1 cellular context compared by ENCODE assay signal in the genomic region with DNA sequence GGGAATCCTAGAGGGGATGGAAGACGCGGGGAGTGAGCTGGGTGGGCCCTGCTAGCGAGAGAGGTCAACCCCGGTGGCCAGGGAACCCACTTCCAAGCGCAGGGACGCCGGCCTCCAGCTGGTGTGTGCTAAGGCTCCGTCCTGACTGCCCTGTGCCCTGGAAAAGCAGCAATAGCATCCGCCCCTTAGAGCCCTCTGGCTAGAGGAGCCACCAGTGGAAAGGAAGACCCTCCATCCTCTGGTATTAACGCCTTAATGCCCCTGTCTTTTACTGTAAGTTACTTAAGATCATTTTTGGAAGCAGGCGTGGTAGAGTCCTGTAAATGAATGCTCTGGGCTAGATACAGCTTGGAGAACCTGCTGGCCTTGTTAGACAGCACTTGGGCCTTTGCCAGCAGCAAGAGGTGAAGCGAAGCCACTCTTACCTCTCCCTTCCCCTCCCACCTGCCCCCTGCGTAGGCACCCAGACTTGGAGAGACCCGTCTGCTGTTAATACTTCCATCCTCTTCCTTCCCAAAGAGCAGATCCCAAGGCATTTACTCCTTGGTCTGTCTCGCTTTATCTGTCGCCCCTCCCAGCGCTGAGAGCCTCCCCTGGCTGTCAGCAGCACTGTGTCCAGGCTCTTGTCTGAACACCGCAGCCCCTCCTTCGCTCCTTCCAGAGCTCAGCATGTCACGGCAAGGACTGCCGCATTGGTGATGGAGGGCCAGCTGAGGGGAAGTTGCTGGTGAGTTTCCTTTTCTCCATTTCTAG.
TF ChIP-seq lines count a peak whose summit lies in the region.

No MANE protein-coding gene starts in this region.

TF ChIP-seq in GM23338, 12 proteins besides CTCF, POLR2A, EP300 and RAD21:
- TF ChIP-seq, protein P1, sequence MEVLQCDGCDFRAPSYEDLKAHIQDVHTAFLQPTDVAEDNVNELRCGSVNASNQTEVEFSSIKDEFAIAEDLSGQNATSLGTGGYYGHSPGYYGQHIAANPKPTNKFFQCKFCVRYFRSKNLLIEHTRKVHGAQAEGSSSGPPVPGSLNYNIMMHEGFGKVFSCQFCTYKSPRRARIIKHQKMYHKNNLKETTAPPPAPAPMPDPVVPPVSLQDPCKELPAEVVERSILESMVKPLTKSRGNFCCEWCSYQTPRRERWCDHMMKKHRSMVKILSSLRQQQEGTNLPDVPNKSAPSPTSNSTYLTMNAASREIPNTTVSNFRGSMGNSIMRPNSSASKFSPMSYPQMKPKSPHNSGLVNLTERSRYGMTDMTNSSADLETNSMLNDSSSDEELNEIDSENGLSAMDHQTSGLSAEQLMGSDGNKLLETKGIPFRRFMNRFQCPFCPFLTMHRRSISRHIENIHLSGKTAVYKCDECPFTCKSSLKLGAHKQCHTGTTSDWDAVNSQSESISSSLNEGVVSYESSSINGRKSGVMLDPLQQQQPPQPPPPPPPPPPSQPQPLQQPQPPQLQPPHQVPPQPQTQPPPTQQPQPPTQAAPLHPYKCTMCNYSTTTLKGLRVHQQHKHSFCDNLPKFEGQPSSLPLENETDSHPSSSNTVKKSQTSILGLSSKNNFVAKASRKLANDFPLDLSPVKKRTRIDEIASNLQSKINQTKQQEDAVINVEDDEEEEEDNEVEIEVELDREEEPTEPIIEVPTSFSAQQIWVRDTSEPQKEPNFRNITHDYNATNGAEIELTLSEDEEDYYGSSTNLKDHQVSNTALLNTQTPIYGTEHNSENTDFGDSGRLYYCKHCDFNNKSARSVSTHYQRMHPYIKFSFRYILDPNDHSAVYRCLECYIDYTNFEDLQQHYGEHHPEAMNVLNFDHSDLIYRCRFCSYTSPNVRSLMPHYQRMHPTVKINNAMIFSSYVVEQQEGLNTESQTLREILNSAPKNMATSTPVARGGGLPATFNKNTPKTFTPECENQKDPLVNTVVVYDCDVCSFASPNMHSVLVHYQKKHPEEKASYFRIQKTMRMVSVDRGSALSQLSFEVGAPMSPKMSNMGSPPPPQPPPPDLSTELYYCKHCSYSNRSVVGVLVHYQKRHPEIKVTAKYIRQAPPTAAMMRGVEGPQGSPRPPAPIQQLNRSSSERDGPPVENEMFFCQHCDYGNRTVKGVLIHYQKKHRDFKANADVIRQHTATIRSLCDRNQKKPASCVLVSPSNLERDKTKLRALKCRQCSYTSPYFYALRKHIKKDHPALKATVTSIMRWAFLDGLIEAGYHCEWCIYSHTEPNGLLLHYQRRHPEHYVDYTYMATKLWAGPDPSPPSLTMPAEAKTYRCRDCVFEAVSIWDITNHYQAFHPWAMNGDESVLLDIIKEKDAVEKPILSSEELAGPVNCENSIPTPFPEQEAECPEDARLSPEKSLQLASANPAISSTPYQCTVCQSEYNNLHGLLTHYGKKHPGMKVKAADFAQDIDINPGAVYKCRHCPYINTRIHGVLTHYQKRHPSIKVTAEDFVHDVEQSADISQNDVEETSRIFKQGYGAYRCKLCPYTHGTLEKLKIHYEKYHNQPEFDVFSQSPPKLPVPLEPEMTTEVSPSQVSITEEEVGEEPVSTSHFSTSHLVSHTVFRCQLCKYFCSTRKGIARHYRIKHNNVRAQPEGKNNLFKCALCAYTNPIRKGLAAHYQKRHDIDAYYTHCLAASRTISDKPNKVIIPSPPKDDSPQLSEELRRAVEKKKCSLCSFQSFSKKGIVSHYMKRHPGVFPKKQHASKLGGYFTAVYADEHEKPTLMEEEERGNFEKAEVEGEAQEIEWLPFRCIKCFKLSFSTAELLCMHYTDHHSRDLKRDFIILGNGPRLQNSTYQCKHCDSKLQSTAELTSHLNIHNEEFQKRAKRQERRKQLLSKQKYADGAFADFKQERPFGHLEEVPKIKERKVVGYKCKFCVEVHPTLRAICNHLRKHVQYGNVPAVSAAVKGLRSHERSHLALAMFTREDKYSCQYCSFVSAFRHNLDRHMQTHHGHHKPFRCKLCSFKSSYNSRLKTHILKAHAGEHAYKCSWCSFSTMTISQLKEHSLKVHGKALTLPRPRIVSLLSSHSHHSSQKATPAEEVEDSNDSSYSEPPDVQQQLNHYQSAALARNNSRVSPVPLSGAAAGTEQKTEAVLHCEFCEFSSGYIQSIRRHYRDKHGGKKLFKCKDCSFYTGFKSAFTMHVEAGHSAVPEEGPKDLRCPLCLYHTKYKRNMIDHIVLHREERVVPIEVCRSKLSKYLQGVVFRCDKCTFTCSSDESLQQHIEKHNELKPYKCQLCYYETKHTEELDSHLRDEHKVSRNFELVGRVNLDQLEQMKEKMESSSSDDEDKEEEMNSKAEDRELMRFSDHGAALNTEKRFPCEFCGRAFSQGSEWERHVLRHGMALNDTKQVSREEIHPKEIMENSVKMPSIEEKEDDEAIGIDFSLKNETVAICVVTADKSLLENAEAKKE (CRISPR knock-in tag; IDR thresholded peaks at IDR 0.05) = no peak
- TF ChIP-seq POLR2AphosphoS5 (IDR thresholded peaks at IDR 0.05; ENCODE audit: low read depth) (no peak), CREB1 (CRISPR knock-in tag; IDR thresholded peaks at IDR 0.05; ENCODE audit: low read depth) (no peak), NANOG (IDR thresholded peaks at IDR 0.05; ENCODE audit: borderline replicate concordance) (no peak)
- TF ChIP-seq, protein P2, sequence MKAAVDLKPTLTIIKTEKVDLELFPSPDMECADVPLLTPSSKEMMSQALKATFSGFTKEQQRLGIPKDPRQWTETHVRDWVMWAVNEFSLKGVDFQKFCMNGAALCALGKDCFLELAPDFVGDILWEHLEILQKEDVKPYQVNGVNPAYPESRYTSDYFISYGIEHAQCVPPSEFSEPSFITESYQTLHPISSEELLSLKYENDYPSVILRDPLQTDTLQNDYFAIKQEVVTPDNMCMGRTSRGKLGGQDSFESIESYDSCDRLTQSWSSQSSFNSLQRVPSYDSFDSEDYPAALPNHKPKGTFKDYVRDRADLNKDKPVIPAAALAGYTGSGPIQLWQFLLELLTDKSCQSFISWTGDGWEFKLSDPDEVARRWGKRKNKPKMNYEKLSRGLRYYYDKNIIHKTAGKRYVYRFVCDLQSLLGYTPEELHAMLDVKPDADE (IDR thresholded peaks at IDR 0.05) = no peak
